In genomic region chr2:238117199-238118154, GRCh38 we compare ENCODE assay signal across 1 cellular context.
TF ChIP-seq lines count a peak whose summit lies in the region.

No MANE protein-coding gene starts in this region.

TF ChIP-seq in HEK293, 187 proteins besides CTCF, POLR2A, EP300 and RAD21 (continued from another document):
- no peak for TF ChIP-seq INSM2 (tag by site-specific recombination; IDR thresholded peaks at IDR 0.05)
- TF ChIP-seq ZNF221 (tag by site-specific recombination; IDR thresholded peaks at IDR 0.05; ENCODE audit: borderline replicate concordance) = no peak
- no peak for TF ChIP-seq ELK4 (IDR thresholded peaks at IDR 0.05; ENCODE audit: borderline replicate concordance, low read depth, low read length)
- no peak for TF ChIP-seq BCL11A (tag by site-specific recombination; IDR thresholded peaks at IDR 0.05; ENCODE audit: low read depth)
- no peak for TF ChIP-seq ZSCAN30 (tag by site-specific recombination; IDR thresholded peaks at IDR 0.05)
- TF ChIP-seq SCRT2 (tag by site-specific recombination; IDR thresholded peaks at IDR 0.05) = peak; percentile 70
- no peak for TF ChIP-seq ZNF791 (tag by site-specific recombination; IDR thresholded peaks at IDR 0.05)
- no peak for TF ChIP-seq ZNF248 (tag by site-specific recombination; IDR thresholded peaks at IDR 0.05)
- no peak for TF ChIP-seq MEIS1 (CRISPR knock-in tag; IDR thresholded peaks at IDR 0.05; ENCODE audit: borderline replicate concordance)
- peak; percentile 79 for TF ChIP-seq ZNF366 (tag by site-specific recombination; conservative IDR thresholded peaks at IDR 0.05)
- no peak for TF ChIP-seq WT1 (tag by site-specific recombination; IDR thresholded peaks at IDR 0.05)
- peak; percentile 82 for TF ChIP-seq ZBTB17 (tag by site-specific recombination; IDR thresholded peaks at IDR 0.05)
- no peak for TF ChIP-seq ZNF792 (tag by site-specific recombination; IDR thresholded peaks at IDR 0.05)
- no peak for TF ChIP-seq ZNF362 (tag by site-specific recombination; IDR thresholded peaks at IDR 0.05)
- no peak for TF ChIP-seq ZBTB8A (tag by site-specific recombination; IDR thresholded peaks at IDR 0.05)
- no peak for TF ChIP-seq ZNF274 (IDR thresholded peaks at IDR 0.05; ENCODE audit: low read length)
- no peak for TF ChIP-seq ZNF274 (tag by site-specific recombination; IDR thresholded peaks at IDR 0.05; ENCODE audit: borderline replicate concordance)
